In the genomic region with DNA sequence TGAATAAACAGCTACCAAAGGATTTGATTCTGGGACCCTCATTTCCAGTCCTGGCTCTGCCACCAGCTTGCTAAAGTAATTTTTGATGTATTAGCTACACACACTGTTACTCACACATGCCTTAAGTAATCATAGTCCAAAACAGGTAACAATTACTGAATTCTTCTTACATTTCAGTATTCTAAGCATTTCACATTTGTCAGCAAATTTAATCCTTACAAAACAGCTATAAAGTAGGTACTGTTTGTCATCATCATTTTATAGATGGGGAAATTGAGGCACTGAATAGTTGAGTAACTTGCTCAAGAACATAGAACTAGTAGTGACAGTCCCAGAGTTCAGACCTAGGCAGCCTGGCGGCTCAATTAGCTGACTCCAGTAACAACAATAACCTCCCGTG, we compare ENCODE assay signal across 8 cellular contexts.
"Had no signal": no experiment of that assay in that cellular context is flagged by ENCODE, and none has a peak within 500 bp of the region (broad histone marks: within the 10 kb centered on the region; RNA-seq: fewer than 3 reads in every experiment).

No MANE protein-coding gene starts in this region.

- H3K4me3 ChIP-seq: GM12878 had no signal

- ATAC-seq: GM12878 had no signal

- DNase-seq: GDM1, GF-D8 had no signal

- FAIRE-seq: G401.6, GM12878, GM12891, GM12892, GM18507, GM19239 had no signal
